Comparison of ENCODE assay signal across 18 cellular contexts in genomic region chr1:86231076-86231475, GRCh38.
"Had no signal": no experiment of that assay in that cellular context is flagged by ENCODE, and none has a peak within 500 bp of the region (broad histone marks: within the 10 kb centered on the region; RNA-seq: fewer than 3 reads in every experiment).

No MANE protein-coding gene starts in this region.

- DNase-seq: activated CD4-positive, alpha-beta memory T cell treated with anti-CD3 and anti-CD28 coated beads, Interleukin-2, amount 10 ng/mL, durations not matched to agents 7 days and 5 days; activated CD4-positive, alpha-beta T cell treated with anti-CD3 and anti-CD28 coated beads for 36 hours; activated CD8-positive, alpha-beta memory T cell treated with anti-CD3 and anti-CD28 coated beads, Interleukin-2, amount 50 U/mL, for 4 hours; activated gamma-delta T cell treated with Interleukin-2 at 50 U/mL for 16 hours; activated T-cell treated with anti-CD3 and anti-CD28 coated beads, Interleukin-2, amount 50 U/mL, for 72 hours; aorta; foreskin keratinocyte; left cardiac atrium; naive thymus-derived CD8-positive, alpha-beta T cell; posterior cingulate gyrus; right cardiac atrium; tibial artery had no signal

- H3K4me3 Mint-ChIP-seq: activated CD4-positive, alpha-beta memory T cell treated with anti-CD3 and anti-CD28 coated beads, Interleukin-2, amount 10 ng/mL, durations not matched to agents 7 days and 5 days; activated CD4-positive, alpha-beta T cell treated with anti-CD3 and anti-CD28 coated beads for 36 hours; activated T-cell treated with anti-CD3 and anti-CD28 coated beads, Interleukin-2, amount 50 U/mL, for 72 hours; naive thymus-derived CD8-positive, alpha-beta T cell; stimulated activated effector memory CD8-positive, alpha-beta T cell treated with anti-CD3 and anti-CD28 coated beads, Interleukin-12 subunit alpha, Interleukin-12 subunit beta, amount 100 ng/mL, for 72 hours had no signal

- H3K9me3 Mint-ChIP-seq: activated CD4-positive, alpha-beta memory T cell treated with anti-CD3 and anti-CD28 coated beads, Interleukin-2, amount 10 ng/mL, durations not matched to agents 7 days and 5 days; stimulated activated effector memory CD8-positive, alpha-beta T cell treated with anti-CD3 and anti-CD28 coated beads, Interleukin-12 subunit alpha, Interleukin-12 subunit beta, amount 100 ng/mL, for 72 hours had no signal

- H3K4me1 Mint-ChIP-seq: activated CD4-positive, alpha-beta memory T cell treated with anti-CD3 and anti-CD28 coated beads, Interleukin-2, amount 10 ng/mL, durations not matched to agents 7 days and 5 days; activated CD4-positive, alpha-beta T cell treated with anti-CD3 and anti-CD28 coated beads for 36 hours; naive thymus-derived CD8-positive, alpha-beta T cell; stimulated activated effector memory CD8-positive, alpha-beta T cell treated with anti-CD3 and anti-CD28 coated beads, Interleukin-12 subunit alpha, Interleukin-12 subunit beta, amount 100 ng/mL, for 72 hours had no signal

- H3K27ac Mint-ChIP-seq: activated CD4-positive, alpha-beta memory T cell treated with anti-CD3 and anti-CD28 coated beads, Interleukin-2, amount 10 ng/mL, durations not matched to agents 7 days and 5 days; activated CD4-positive, alpha-beta T cell treated with anti-CD3 and anti-CD28 coated beads for 36 hours; activated T-cell treated with anti-CD3 and anti-CD28 coated beads, Interleukin-2, amount 50 U/mL, for 72 hours; naive thymus-derived CD8-positive, alpha-beta T cell; stimulated activated effector memory CD8-positive, alpha-beta T cell treated with anti-CD3 and anti-CD28 coated beads, Interleukin-12 subunit alpha, Interleukin-12 subunit beta, amount 100 ng/mL, for 72 hours had no signal

- FAIRE-seq: bronchial epithelial cell, endometrium had no signal

- H3K36me3 Mint-ChIP-seq: naive thymus-derived CD8-positive, alpha-beta T cell; stimulated activated effector memory CD8-positive, alpha-beta T cell treated with anti-CD3 and anti-CD28 coated beads, Interleukin-12 subunit alpha, Interleukin-12 subunit beta, amount 100 ng/mL, for 72 hours had no signal

- H3K4me3 ChIP-seq: esophagus muscularis mucosa, lung, tibial artery, vagina had no signal

- H3K27me3 Mint-ChIP-seq: activated CD4-positive, alpha-beta memory T cell treated with anti-CD3 and anti-CD28 coated beads, Interleukin-2, amount 10 ng/mL, durations not matched to agents 7 days and 5 days; activated CD4-positive, alpha-beta T cell treated with anti-CD3 and anti-CD28 coated beads for 36 hours had no signal
